1 cellular context compared by ENCODE assay signal in the genomic region with DNA sequence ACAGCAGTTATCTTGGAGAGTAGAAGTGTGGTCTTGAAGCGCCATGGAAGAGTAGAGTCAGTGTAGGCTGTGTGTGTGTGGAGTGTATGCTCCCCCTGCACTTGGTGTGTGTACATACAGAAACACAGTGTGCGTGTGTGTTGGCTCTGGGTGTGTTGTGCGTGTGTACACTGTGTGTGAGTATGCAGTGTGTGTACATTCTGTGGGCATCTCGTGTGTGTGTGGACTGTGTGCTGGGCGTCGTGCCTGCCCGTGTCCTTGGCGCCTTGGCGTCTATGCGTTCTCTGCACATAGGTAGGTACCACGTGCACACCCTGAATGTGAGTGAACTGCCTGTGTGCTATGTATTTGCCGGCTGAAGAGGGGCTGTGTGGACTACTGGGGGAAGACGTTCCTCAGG.
TF ChIP-seq lines count a peak whose summit lies in the region.

No MANE protein-coding gene starts in this region.

TF ChIP-seq in WTC11, 78 proteins besides CTCF, POLR2A, EP300 and RAD21 (continued from another document):
- no peak for TF ChIP-seq CDX4 (CRISPR knock-in tag; IDR thresholded peaks at IDR 0.05; ENCODE audit: borderline replicate concordance)
- no peak for TF ChIP-seq KAT7 (CRISPR knock-in tag; IDR thresholded peaks at IDR 0.05; ENCODE audit: borderline replicate concordance)
- TF ChIP-seq PREB (CRISPR knock-in tag; IDR thresholded peaks at IDR 0.05; ENCODE audit: borderline replicate concordance), result no peak
- TF ChIP-seq MXD4 (CRISPR knock-in tag; IDR thresholded peaks at IDR 0.05; ENCODE audit: borderline replicate concordance), result no peak
- no peak for TF ChIP-seq ZNF425 (CRISPR knock-in tag; conservative IDR thresholded peaks at IDR 0.05)
- TF ChIP-seq NR2C2 (CRISPR knock-in tag; IDR thresholded peaks at IDR 0.05), result no peak
- no peak for TF ChIP-seq SMAD4 (CRISPR knock-in tag; IDR thresholded peaks at IDR 0.05)
- TF ChIP-seq SP1 (CRISPR knock-in tag; conservative IDR thresholded peaks at IDR 0.05), result no peak
- no peak for TF ChIP-seq CBFB (CRISPR knock-in tag; IDR thresholded peaks at IDR 0.05; ENCODE audit: low read depth)
- TF ChIP-seq ZNF263 (CRISPR knock-in tag; IDR thresholded peaks at IDR 0.05; ENCODE audit: low read depth), result no peak
- no peak for TF ChIP-seq IRF2 (CRISPR knock-in tag; IDR thresholded peaks at IDR 0.05; ENCODE audit: borderline replicate concordance, low read depth)
- TF ChIP-seq TEAD1 (CRISPR knock-in tag; IDR thresholded peaks at IDR 0.05), result no peak
- TF ChIP-seq, protein P1, sequence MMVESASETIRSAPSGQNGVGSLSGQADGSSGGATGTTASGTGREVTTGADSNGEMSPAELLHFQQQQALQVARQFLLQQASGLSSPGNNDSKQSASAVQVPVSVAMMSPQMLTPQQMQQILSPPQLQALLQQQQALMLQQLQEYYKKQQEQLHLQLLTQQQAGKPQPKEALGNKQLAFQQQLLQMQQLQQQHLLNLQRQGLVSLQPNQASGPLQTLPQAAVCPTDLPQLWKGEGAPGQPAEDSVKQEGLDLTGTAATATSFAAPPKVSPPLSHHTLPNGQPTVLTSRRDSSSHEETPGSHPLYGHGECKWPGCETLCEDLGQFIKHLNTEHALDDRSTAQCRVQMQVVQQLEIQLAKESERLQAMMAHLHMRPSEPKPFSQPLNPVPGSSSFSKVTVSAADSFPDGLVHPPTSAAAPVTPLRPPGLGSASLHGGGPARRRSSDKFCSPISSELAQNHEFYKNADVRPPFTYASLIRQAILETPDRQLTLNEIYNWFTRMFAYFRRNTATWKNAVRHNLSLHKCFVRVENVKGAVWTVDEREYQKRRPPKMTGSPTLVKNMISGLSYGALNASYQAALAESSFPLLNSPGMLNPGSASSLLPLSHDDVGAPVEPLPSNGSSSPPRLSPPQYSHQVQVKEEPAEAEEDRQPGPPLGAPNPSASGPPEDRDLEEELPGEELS (CRISPR knock-in tag; IDR thresholded peaks at IDR 0.05), result no peak
